ENCODE assay signal across 18 cellular contexts in the genomic region with DNA sequence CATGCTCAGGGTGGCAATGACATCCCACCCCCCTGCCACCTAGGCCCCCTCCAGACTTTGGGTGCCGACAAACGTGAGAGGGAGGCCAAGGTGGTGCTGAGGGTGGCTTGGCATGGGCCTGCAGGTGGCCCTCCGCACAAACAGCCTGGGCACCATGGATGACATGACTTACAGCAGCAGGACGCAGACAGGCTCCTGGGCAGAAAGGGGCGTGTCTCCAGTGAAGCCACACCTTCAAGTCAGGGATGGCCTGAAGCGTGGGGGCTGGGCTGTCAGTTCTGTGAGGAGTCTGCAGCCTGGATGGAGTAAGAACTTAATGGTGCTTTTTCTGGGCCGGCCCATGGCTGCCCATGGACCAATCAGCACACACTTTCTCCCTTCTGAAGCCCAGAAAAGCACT. TPM values are rescaled to one million over a fixed set of nuclear protein-coding genes. Genes with fewer than 3 reads are reported as not detected.
DNase-seq lines count a peak whose midpoint lies in the region; ATAC-seq, FAIRE-seq and TF ChIP-seq lines count a peak whose summit lies in the region.
"Had no signal": no experiment of that assay in that cellular context is flagged by ENCODE, and none has a peak within 500 bp of the region (broad histone marks: within the 10 kb centered on the region; RNA-seq: fewer than 3 reads in every experiment).

No MANE protein-coding gene starts in this region.

- TF ChIP-seq POLR2A in GM12891 (IDR thresholded peaks at IDR 0.05; ENCODE audit: low read depth, low read length) (no peak), esophagus squamous epithelium (IDR thresholded peaks at IDR 0.05) (no peak)

- peak; percentile 37 to 60 for DNase-seq in Caco-2
- DNase-seq in choroid plexus epithelial cell (ENCODE audit: low read depth), result peak; percentile 23
- DNase-seq in left colon, result peak; percentile 55 to 60
- no peak for DNase-seq in HUDEP-2 (lab: John Stamatoyannopoulos, UW; ENCODE audit: unreplicated experiment in 76 of 76)
- DNase-seq in GM12891 (ENCODE audit: insufficient read length, low spot score), result no peak
- DNase-seq in esophagus squamous epithelium (lab: John Stamatoyannopoulos, UW), result no peak
- DNase-seq: activated CD4-positive, CD25-positive, alpha-beta regulatory T cell treated with anti-CD3 and anti-CD28 coated beads, Interleukin-2, amount 50 U/mL, for 72 hours; activated T-cell treated with anti-CD3 and anti-CD28 coated beads for 4 hours; DMS79; left ventricle myocardium superior; naive thymus-derived CD4-positive, alpha-beta T cell; T-helper 1 cell had no signal

- H3K4me1 ChIP-seq in Caco-2 (no peaks in the 10 kb centered on the region), HUES6 (ENCODE audit: control insufficient read depth, insufficient read depth, low read length) (peaks cover 8% of the 10 kb centered on the region), esophagus squamous epithelium (no peaks in the 10 kb centered on the region)
- H3K4me1 ChIP-seq: prostate gland had no signal

- no peak overlapping the region for H3K27ac Mint-ChIP-seq in Caco-2 (ENCODE audit: unreplicated experiment)
- H3K27ac Mint-ChIP-seq: activated naive CD8-positive, alpha-beta T cell had no signal

- H3K36me3 Mint-ChIP-seq in Caco-2 (ENCODE audit: insufficient read depth, unreplicated experiment), result peaks cover 8% of the 10 kb centered on the region

- no peaks in the 10 kb centered on the region for H3K36me3 ChIP-seq in Caco-2 (ENCODE audit: control insufficient read depth, insufficient read depth, low read length)
- peaks cover under 1% of the 10 kb centered on the region; the same call in 1 of the 2 replicates for H3K36me3 ChIP-seq in HUES6 (ENCODE audit: control insufficient read depth, insufficient read depth, low read length)
- H3K36me3 ChIP-seq in esophagus squamous epithelium, result peaks cover 0 to 11% (median 0%) of the 10 kb centered on the region in 3 donors
- H3K36me3 ChIP-seq: cardiac muscle cell, prostate gland had no signal

- H3K4me3 Mint-ChIP-seq in Caco-2 (ENCODE audit: unreplicated experiment), result no peak overlapping the region
- H3K4me3 Mint-ChIP-seq: activated naive CD8-positive, alpha-beta T cell; naive thymus-derived CD4-positive, alpha-beta T cell had no signal

- H3K27me3 ChIP-seq in Caco-2 (replicated peaks; ENCODE audit: control insufficient read depth, insufficient read depth, low read length) (no peaks in the 10 kb centered on the region), HUES6 (ENCODE audit: control insufficient read depth, insufficient read depth, low read length) (no peaks in the 10 kb centered on the region), esophagus squamous epithelium (no peaks in the 10 kb centered on the region)
- H3K27me3 ChIP-seq: cardiac muscle cell had no signal

- no peak overlapping the region for H3K27ac ChIP-seq in HUES6 (ENCODE audit: low read depth, low read length)
- no peak overlapping the region for H3K27ac ChIP-seq in esophagus squamous epithelium
- H3K27ac ChIP-seq: cardiac muscle cell, prostate gland, thoracic aorta had no signal

- intact Hi-C loops in Caco-2 (cut with micrococcal nuclease; ENCODE audit: unreplicated experiment) (no loop called here), left colon (cut with DNase I, micrococcal nuclease) (no loop called here), esophagus squamous epithelium (cut with DNase I) (no loop called here)

- H3K4me3 ChIP-seq in Caco-2 (ENCODE audit: low read depth, low read length), result no peak overlapping the region
- peak overlapping the region; percentile 5; the same call in 1 of the 2 replicates for H3K4me3 ChIP-seq in HUES6 (ENCODE audit: low read depth, low read length)
- no peak overlapping the region for H3K4me3 ChIP-seq in choroid plexus epithelial cell (ENCODE audit: low read depth, low read length)
- H3K4me3 ChIP-seq in esophagus squamous epithelium, result no peak overlapping the region
- H3K4me3 ChIP-seq: cardiac muscle cell, prostate gland, thoracic aorta had no signal

- POLR2A ChIA-PET in Caco-2 (lab: Charles Lee), result no interaction called here

- H3K9me3 ChIP-seq in Caco-2 (no peaks in the 10 kb centered on the region), HUES6 (ENCODE audit: control insufficient read depth, insufficient read depth, low read depth, low read length) (0 out of 2 replicates have a peak, but pooled peaks cover 2% of the 10 kb centered on the region), esophagus squamous epithelium (peaks cover 0 to 6% (median 0%) of the 10 kb centered on the region in 3 donors)
- H3K9me3 ChIP-seq: prostate gland, thoracic aorta had no signal

- no peak for FAIRE-seq in GM12891 (lab: Jason Lieb, UNC)

- H3K9me3 Mint-ChIP-seq in Caco-2 (ENCODE audit: unreplicated experiment), result peaks cover 14% of the 10 kb centered on the region

- no peak for TF ChIP-seq CTCF in Caco-2 (IDR thresholded peaks at IDR 0.05; ENCODE audit: insufficient read depth in 1 of 2, low read depth in 1 of 2, low read length in 1 of 2, severe bottlenecking in 1 of 2, unreplicated experiment in 1 of 2)
- TF ChIP-seq CTCF in choroid plexus epithelial cell (conservative IDR thresholded peaks at IDR 0.05; ENCODE audit: low read depth, low read length), result no peak
- no peak for TF ChIP-seq CTCF in esophagus squamous epithelium (IDR thresholded peaks at IDR 0.05)

- peak; percentile 89 for ATAC-seq in left colon
- ATAC-seq in HG02840 (IDR thresholded peaks at IDR 0.05; ENCODE audit: low FRiP score, unreplicated experiment), result no peak
- ATAC-seq: left ventricle myocardium superior; naive thymus-derived CD4-positive, alpha-beta T cell had no signal

- 50% methylated on average over 2 of the region's 7 CpGs; no CpG with 5 or more reads in 1 of the 2 donors for WGBS in esophagus squamous epithelium, 2 donors

- no TSS peak for BruUV-seq in Caco-2 (replicated peaks; lab: Mats Ljungman, UMichigan)

- H3K9ac ChIP-seq in HUES6 (ENCODE audit: low read length), result no peak overlapping the region

- no peaks in the 10 kb centered on the region for H3K4me1 Mint-ChIP-seq in Caco-2 (ENCODE audit: low read depth, unreplicated experiment)

- CTCF ChIA-PET in Caco-2 (lab: Charles Lee), result no interaction called here

- H3K27me3 Mint-ChIP-seq in Caco-2 (ENCODE audit: insufficient read depth, unreplicated experiment), result no peaks in the 10 kb centered on the region
- H3K27me3 Mint-ChIP-seq: activated naive CD8-positive, alpha-beta T cell had no signal

TF ChIP-seq in GM12891, 5 proteins besides CTCF, POLR2A, EP300 and RAD21:
- no peak for TF ChIP-seq SPI1 (IDR thresholded peaks at IDR 0.05; ENCODE audit: low read depth, low read length)
- no peak for TF ChIP-seq POLR2AphosphoS5 (IDR thresholded peaks at IDR 0.05; ENCODE audit: low read depth, low read length)
- no peak for TF ChIP-seq PAX5 (IDR thresholded peaks at IDR 0.05; ENCODE audit: insufficient read depth, low read length, severe bottlenecking)
- TF ChIP-seq POU2F2 (IDR thresholded peaks at IDR 0.05; ENCODE audit: low read depth, low read length), result no peak
- no peak for TF ChIP-seq TAF1 (IDR thresholded peaks at IDR 0.05; ENCODE audit: low read depth, low read length)
TF ChIP-seq in GM12891: peak in this region for 0.

RNA-seq across cellular contexts. Expression of a gene that starts 25.3 kb away (rescaled TPM):
- total RNA-seq in Caco-2 (2022), result 116 and 125 TPM in 2 replicates
- total RNA-seq in left colon, result 10 to 100 TPM; 62.5 to 70.8 TPM
- 178 TPM for polyA plus RNA-seq in GM12891 (2012; ENCODE audit: low read depth, missing spikeins)
- total RNA-seq in esophagus squamous epithelium, result 10 to 100 TPM; 42.8 to 79.4 (median 65.3) TPM

RNA-seq across cellular contexts. Expression of a gene that starts 34.5 kb away (rescaled TPM):
- total RNA-seq in Caco-2 (2022) (2.0 and 2.3 TPM in 2 replicates), left colon (10 to 100 TPM; 48.7 to 54.6 TPM), esophagus squamous epithelium (1 to 10 TPM in 3 of 4 donors, under 1 TPM in 1; 0.99 to 8.0 (median 3.1) TPM)
- 6.2 TPM for polyA plus RNA-seq in GM12891 (2012; ENCODE audit: low read depth, missing spikeins)

Comparison
In these comparisons a context has a peak if more than half of its experiments do, and no peak if none do; other contexts are left out.
1. DNase-seq: peak in Caco-2 (2 of 2), choroid plexus epithelial cell (single experiment) and left colon (2 of 2); none in HUDEP-2 (0 of 76), GM12891 (single experiment) and esophagus squamous epithelium (single experiment).
2. RNA of a gene that starts 34.5 kb away (total RNA-seq): 48.7 to 54.6 TPM in left colon; 0.99 to 8.0 TPM in esophagus squamous epithelium and 2.0 to 2.3 TPM in Caco-2; every median in the first group is over 4 times any median in the second.